Comparison of ENCODE assay signal across 23 cellular contexts in the genomic region with DNA sequence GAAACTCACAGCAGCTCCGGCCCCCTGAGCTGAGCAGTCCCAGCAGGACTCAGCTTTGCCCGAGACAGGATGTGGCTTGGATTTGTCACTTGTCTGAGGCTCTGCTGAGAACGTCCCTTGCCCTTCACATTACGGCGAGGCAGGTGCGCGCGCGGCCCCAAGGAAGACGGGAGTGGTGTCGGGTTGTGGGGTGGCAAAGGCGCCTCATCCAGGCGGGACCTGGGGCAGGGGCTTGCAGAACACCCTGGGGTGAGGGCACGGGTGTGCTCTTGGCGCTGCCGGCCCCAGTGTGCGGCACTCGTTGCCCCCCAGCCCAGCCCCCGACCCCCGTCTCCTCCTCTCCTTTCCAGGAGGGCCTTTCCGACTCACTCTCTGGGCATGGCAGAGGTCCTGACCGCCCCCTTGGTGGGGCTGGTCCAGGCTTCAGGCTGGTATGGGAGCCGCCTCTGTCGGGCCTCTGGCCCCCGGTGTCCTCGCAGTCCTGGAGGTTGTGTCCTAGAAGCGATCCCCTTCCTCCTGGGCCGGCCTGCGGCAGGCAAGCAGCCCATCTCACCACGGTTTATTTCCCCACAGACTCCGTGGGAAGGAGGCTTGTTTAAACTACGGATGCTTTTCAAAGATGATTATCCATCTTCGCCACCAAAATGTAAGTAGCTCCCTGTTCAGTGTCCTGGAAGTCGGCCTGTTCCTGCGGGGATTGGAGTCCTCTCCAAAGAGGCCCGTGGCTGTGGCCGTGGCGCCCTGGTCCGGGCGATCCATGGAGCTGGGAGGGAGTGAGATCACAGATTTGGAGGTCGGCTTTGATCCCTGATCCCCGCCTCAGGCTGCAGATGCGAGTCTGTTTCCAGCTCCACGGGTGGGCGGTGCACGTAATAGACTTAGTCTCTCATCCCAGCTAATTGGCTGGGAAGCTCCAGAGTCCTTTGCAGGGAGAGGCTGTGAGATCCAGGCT. TPM values are rescaled to one million over a fixed set of nuclear protein-coding genes. Genes with fewer than 3 reads are reported as not detected.
"Had no signal": no experiment of that assay in that cellular context is flagged by ENCODE, and none has a peak within 500 bp of the region (broad histone marks: within the 10 kb centered on the region; RNA-seq: fewer than 3 reads in every experiment).

No MANE protein-coding gene starts in this region.

- H3K9me3 Mint-ChIP-seq: memory B cell; mesothelial cell of epicardium; natural killer cell treated with Interleukin-12 subunit alpha and Interleukin-12 subunit beta and Interleukin-15 and Interleukin-18, amount 100 ng/mL, for 72 hours; type B pancreatic cell had no signal

- H3K27ac Mint-ChIP-seq: memory B cell; mesothelial cell of epicardium; natural killer cell treated with Interleukin-12 subunit alpha and Interleukin-12 subunit beta and Interleukin-15 and Interleukin-18, amount 100 ng/mL, for 72 hours; type B pancreatic cell had no signal

- H3K27me3 Mint-ChIP-seq: memory B cell; natural killer cell treated with Interleukin-12 subunit alpha and Interleukin-12 subunit beta and Interleukin-15 and Interleukin-18, amount 100 ng/mL, for 72 hours; type B pancreatic cell had no signal

- H3K27ac ChIP-seq: colonic mucosa, esophagus squamous epithelium, hepatocyte, left ventricle myocardium inferior, lower lobe of right lung, neutrophil, uterus had no signal

- H3K4me2 ChIP-seq: hepatocyte had no signal

- H2AFZ ChIP-seq: hepatocyte had no signal

- H3K36me3 ChIP-seq: uterus had no signal

- H3K27me3 ChIP-seq: colonic mucosa, esophagus squamous epithelium, hepatocyte, neutrophil, uterus had no signal

- H3K9me3 ChIP-seq: colonic mucosa, esophagus squamous epithelium, left ventricle myocardium inferior, lower lobe of right lung, neutrophil, uterus had no signal

- FAIRE-seq: kidney, small intestine had no signal

- H3K4me3 ChIP-seq: colonic mucosa, esophagus squamous epithelium, hepatocyte, left ventricle myocardium inferior, lower lobe of right lung, uterus had no signal

- H3K4me3 Mint-ChIP-seq: memory B cell; mesothelial cell of epicardium; natural killer cell treated with Interleukin-12 subunit alpha and Interleukin-12 subunit beta and Interleukin-15 and Interleukin-18, amount 100 ng/mL, for 72 hours; type B pancreatic cell had no signal

- DNase-seq: colonic mucosa; dermis blood vessel endothelial cell; esophagus squamous epithelium; foreskin fibroblast; head of caudate nucleus; left cardiac atrium; left ventricle myocardium inferior; lower lobe of right lung; small intestine; stimulated activated CD4-positive, alpha-beta T cell treated with anti-CD3 and anti-CD28 coated beads, Interleukin-12 subunit alpha, Interleukin-12 subunit beta, amount 100 ng/mL, for 4 hours; stimulated activated naive CD4-positive, alpha-beta T cell treated with Interleukin-2 at 50 U/mL for 16 hours; uterus had no signal

- ATAC-seq: left cardiac atrium; lower lobe of right lung; natural killer cell treated with Interleukin-12 subunit alpha and Interleukin-12 subunit beta and Interleukin-15 and Interleukin-18, amount 100 ng/mL, for 72 hours had no signal

RNA-seq across cellular contexts. Expression of a gene that starts 59.5 kb away (rescaled TPM):
- total RNA-seq: dermis blood vessel endothelial cell; epithelial cell of proximal tubule; hepatocyte; left ventricle myocardium inferior; mesothelial cell of epicardium; myocyte; natural killer cell treated with Interleukin-12 subunit alpha and Interleukin-12 subunit beta and Interleukin-15 and Interleukin-18, amount 100 ng/mL, for 72 hours; osteocyte; pulmonary artery endothelial cell had no signal
- polyA plus RNA-seq: hepatocyte had no signal
